Comparison of ENCODE assay signal across 1 cellular context in the genomic region with DNA sequence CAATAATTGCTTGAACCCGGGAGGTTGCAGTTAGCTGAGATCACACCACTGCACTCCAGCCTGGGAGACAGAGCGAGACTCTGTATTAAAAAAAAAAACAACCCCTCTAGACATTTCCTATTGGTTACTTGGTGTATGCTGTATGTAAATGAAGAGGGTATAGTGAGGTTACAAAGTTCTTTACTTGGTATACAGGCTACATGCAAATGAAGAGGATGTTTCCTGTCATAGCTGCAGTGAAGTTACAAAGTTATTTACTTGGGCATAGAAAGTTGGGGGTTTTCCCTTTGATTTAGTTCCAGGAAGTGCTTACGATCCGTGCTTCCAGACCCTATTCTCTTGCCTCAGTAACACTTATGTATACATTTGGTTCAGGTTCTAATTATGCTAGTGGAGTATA.
TF ChIP-seq lines count a peak whose summit lies in the region.

No MANE protein-coding gene starts in this region.

TF ChIP-seq in HepG2, 621 proteins besides CTCF, POLR2A, EP300 and RAD21:
- TF ChIP-seq ZBTB39 (CRISPR knock-in tag; IDR thresholded peaks at IDR 0.05) (no peak), ZNF567 (CRISPR knock-in tag; IDR thresholded peaks at IDR 0.05; ENCODE audit: borderline replicate concordance) (no peak)
TF ChIP-seq in HepG2: peak in this region for 0.
